ENCODE assay signal across 28 cellular contexts in genomic region chr1:21105807-21106206, GRCh38.
"Had no signal": no experiment of that assay in that cellular context is flagged by ENCODE, and none has a peak within 500 bp of the region (broad histone marks: within the 10 kb centered on the region; RNA-seq: fewer than 3 reads in every experiment).

No MANE protein-coding gene starts in this region.

- H3K9me3 ChIP-seq: esophagus squamous epithelium, gastrocnemius medialis, lower lobe of right lung had no signal

- H3K27me3 Mint-ChIP-seq: naive thymus-derived CD4-positive, alpha-beta T cell had no signal

- H3K27ac ChIP-seq: coronary artery, epithelial cell of prostate, esophagus squamous epithelium, gastrocnemius medialis, hepatocyte, lower lobe of right lung had no signal

- FAIRE-seq: colon, kidney had no signal

- H3K4me1 Mint-ChIP-seq: naive thymus-derived CD4-positive, alpha-beta T cell had no signal

- H3K27me3 ChIP-seq: dorsolateral prefrontal cortex, esophagus squamous epithelium, gastrocnemius medialis, hepatocyte had no signal

- H3K9me3 Mint-ChIP-seq: immature natural killer cell; naive thymus-derived CD4-positive, alpha-beta T cell had no signal

- H3K4me1 ChIP-seq: lower lobe of right lung had no signal

- DNase-seq: dermis blood vessel endothelial cell; dorsolateral prefrontal cortex; effector CD4-positive, alpha-beta T cell; effector memory CD4-positive, alpha-beta T cell; erythroblast; esophagus squamous epithelium; foreskin fibroblast; foreskin melanocyte; gastrocnemius medialis; glutamatergic neuron; head of caudate nucleus; hypothalamus; immature natural killer cell; islet precursor cell; kidney; kidney glomerular epithelial cell; left colon; left ventricle myocardium superior; lower lobe of right lung; mesendoderm; midbrain; naive thymus-derived CD4-positive, alpha-beta T cell had no signal

- H3K4me3 Mint-ChIP-seq: immature natural killer cell; naive thymus-derived CD4-positive, alpha-beta T cell had no signal

- H2AFZ ChIP-seq: hepatocyte had no signal

- H3K4me3 ChIP-seq: coronary artery, dorsolateral prefrontal cortex, esophagus squamous epithelium, gastrocnemius medialis, hepatocyte, lower lobe of right lung had no signal

- H3K4me2 ChIP-seq: hepatocyte had no signal

- ATAC-seq: esophagus mucosa; gastrocnemius medialis; left colon; left lobe of liver; lower lobe of right lung; naive thymus-derived CD4-positive, alpha-beta T cell had no signal

- H3K27ac Mint-ChIP-seq: naive thymus-derived CD4-positive, alpha-beta T cell had no signal
